1 cellular context compared by ENCODE assay signal in the genomic region with DNA sequence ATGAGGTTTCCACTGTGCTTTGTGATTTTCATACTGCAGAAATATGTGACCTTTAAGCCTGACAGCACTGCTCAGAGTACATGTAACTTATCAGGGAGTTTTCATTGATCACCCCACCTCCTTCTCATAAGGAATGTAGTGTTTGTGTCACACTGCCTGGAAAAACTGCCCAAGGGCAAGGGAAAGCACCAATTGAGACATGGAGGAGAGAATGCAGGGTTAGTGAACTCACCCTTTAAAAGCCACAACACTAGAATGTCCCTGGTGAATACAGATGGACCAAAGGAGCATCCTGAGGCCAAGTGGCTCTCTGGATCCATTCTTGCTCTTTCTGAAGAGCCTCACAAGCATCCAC.
TF ChIP-seq lines count a peak whose summit lies in the region.

No MANE protein-coding gene starts in this region.

TF ChIP-seq in GM23338, 12 proteins besides CTCF, POLR2A, EP300 and RAD21 (continued from another document):
- TF ChIP-seq, protein P1, sequence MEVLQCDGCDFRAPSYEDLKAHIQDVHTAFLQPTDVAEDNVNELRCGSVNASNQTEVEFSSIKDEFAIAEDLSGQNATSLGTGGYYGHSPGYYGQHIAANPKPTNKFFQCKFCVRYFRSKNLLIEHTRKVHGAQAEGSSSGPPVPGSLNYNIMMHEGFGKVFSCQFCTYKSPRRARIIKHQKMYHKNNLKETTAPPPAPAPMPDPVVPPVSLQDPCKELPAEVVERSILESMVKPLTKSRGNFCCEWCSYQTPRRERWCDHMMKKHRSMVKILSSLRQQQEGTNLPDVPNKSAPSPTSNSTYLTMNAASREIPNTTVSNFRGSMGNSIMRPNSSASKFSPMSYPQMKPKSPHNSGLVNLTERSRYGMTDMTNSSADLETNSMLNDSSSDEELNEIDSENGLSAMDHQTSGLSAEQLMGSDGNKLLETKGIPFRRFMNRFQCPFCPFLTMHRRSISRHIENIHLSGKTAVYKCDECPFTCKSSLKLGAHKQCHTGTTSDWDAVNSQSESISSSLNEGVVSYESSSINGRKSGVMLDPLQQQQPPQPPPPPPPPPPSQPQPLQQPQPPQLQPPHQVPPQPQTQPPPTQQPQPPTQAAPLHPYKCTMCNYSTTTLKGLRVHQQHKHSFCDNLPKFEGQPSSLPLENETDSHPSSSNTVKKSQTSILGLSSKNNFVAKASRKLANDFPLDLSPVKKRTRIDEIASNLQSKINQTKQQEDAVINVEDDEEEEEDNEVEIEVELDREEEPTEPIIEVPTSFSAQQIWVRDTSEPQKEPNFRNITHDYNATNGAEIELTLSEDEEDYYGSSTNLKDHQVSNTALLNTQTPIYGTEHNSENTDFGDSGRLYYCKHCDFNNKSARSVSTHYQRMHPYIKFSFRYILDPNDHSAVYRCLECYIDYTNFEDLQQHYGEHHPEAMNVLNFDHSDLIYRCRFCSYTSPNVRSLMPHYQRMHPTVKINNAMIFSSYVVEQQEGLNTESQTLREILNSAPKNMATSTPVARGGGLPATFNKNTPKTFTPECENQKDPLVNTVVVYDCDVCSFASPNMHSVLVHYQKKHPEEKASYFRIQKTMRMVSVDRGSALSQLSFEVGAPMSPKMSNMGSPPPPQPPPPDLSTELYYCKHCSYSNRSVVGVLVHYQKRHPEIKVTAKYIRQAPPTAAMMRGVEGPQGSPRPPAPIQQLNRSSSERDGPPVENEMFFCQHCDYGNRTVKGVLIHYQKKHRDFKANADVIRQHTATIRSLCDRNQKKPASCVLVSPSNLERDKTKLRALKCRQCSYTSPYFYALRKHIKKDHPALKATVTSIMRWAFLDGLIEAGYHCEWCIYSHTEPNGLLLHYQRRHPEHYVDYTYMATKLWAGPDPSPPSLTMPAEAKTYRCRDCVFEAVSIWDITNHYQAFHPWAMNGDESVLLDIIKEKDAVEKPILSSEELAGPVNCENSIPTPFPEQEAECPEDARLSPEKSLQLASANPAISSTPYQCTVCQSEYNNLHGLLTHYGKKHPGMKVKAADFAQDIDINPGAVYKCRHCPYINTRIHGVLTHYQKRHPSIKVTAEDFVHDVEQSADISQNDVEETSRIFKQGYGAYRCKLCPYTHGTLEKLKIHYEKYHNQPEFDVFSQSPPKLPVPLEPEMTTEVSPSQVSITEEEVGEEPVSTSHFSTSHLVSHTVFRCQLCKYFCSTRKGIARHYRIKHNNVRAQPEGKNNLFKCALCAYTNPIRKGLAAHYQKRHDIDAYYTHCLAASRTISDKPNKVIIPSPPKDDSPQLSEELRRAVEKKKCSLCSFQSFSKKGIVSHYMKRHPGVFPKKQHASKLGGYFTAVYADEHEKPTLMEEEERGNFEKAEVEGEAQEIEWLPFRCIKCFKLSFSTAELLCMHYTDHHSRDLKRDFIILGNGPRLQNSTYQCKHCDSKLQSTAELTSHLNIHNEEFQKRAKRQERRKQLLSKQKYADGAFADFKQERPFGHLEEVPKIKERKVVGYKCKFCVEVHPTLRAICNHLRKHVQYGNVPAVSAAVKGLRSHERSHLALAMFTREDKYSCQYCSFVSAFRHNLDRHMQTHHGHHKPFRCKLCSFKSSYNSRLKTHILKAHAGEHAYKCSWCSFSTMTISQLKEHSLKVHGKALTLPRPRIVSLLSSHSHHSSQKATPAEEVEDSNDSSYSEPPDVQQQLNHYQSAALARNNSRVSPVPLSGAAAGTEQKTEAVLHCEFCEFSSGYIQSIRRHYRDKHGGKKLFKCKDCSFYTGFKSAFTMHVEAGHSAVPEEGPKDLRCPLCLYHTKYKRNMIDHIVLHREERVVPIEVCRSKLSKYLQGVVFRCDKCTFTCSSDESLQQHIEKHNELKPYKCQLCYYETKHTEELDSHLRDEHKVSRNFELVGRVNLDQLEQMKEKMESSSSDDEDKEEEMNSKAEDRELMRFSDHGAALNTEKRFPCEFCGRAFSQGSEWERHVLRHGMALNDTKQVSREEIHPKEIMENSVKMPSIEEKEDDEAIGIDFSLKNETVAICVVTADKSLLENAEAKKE (CRISPR knock-in tag; IDR thresholded peaks at IDR 0.05): no peak
- TF ChIP-seq NANOG (IDR thresholded peaks at IDR 0.05; ENCODE audit: borderline replicate concordance): no peak
TF ChIP-seq in GM23338: peak in this region for 0.
